4 cellular contexts compared by ENCODE assay signal in the genomic region with DNA sequence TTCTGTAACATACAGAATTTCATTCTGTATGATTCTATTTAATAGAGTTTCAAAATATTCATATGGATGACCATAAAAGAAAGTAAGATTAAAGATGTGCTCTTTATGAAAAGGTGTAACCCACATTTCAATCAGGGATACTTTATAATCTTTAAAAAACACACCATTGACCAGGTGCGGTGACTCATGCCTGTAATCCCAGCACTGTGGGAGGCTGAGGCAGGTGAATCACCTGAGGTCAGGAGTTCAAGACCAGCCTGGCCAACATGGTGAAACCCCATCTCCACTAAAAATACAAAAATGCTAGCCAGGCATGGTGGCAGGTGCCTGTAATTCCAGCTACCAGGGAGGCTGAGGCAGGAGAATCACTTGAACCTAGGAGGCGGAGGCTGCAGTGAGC. TPM values are rescaled to one million over a fixed set of nuclear protein-coding genes. Genes with fewer than 3 reads are reported as not detected.
"Had no signal": no experiment of that assay in that cellular context is flagged by ENCODE, and none has a peak within 500 bp of the region (broad histone marks: within the 10 kb centered on the region; RNA-seq: fewer than 3 reads in every experiment).

No MANE protein-coding gene starts in this region.

RNA-seq across cellular contexts. Expression of a gene that starts 35.2 kb away (rescaled TPM):
- total RNA-seq: HT-29, NCI-H460, Right ventricle myocardium superior, SJSA1 had no signal
